In the genomic region with DNA sequence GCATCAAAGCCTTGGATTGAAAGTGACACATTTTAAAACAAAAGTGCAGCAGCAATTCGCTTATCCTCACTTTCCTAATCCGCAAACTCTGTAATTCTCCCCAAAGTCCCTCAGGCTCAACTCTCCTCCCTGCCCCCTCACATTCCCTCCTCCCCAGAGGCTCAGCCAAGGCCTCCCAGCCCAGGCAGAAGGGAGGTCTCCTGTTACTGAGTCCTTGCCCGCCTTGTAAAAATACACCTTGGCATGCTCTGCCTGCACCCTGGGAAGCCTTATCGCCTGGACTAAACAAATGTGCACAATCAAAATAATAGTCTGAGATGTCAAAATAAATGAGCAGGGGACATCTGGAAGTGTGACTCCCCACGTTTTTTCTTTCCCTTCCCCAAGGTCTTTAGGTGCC, we compare ENCODE assay signal across 1 cellular context.
TF ChIP-seq lines count a peak whose summit lies in the region.

No MANE protein-coding gene starts in this region.

TF ChIP-seq in WTC11, 78 proteins besides CTCF, POLR2A, EP300 and RAD21 (continued from another document):
- TF ChIP-seq, protein P1, sequence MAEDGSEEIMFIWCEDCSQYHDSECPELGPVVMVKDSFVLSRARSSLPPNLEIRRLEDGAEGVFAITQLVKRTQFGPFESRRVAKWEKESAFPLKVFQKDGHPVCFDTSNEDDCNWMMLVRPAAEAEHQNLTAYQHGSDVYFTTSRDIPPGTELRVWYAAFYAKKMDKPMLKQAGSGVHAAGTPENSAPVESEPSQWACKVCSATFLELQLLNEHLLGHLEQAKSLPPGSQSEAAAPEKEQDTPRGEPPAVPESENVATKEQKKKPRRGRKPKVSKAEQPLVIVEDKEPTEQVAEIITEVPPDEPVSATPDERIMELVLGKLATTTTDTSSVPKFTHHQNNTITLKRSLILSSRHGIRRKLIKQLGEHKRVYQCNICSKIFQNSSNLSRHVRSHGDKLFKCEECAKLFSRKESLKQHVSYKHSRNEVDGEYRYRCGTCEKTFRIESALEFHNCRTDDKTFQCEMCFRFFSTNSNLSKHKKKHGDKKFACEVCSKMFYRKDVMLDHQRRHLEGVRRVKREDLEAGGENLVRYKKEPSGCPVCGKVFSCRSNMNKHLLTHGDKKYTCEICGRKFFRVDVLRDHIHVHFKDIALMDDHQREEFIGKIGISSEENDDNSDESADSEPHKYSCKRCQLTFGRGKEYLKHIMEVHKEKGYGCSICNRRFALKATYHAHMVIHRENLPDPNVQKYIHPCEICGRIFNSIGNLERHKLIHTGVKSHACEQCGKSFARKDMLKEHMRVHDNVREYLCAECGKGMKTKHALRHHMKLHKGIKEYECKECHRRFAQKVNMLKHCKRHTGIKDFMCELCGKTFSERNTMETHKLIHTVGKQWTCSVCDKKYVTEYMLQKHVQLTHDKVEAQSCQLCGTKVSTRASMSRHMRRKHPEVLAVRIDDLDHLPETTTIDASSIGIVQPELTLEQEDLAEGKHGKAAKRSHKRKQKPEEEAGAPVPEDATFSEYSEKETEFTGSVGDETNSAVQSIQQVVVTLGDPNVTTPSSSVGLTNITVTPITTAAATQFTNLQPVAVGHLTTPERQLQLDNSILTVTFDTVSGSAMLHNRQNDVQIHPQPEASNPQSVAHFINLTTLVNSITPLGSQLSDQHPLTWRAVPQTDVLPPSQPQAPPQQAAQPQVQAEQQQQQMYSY (CRISPR knock-in tag; IDR thresholded peaks at IDR 0.05): no peak
- TF ChIP-seq NR3C1 (CRISPR knock-in tag; conservative IDR thresholded peaks at IDR 0.05; ENCODE audit: low read depth): no peak
- no peak for TF ChIP-seq RELA (CRISPR knock-in tag; IDR thresholded peaks at IDR 0.05; ENCODE audit: borderline replicate concordance)
- TF ChIP-seq, protein P2, sequence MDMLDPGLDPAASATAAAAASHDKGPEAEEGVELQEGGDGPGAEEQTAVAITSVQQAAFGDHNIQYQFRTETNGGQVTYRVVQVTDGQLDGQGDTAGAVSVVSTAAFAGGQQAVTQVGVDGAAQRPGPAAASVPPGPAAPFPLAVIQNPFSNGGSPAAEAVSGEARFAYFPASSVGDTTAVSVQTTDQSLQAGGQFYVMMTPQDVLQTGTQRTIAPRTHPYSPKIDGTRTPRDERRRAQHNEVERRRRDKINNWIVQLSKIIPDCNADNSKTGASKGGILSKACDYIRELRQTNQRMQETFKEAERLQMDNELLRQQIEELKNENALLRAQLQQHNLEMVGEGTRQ (CRISPR knock-in tag; IDR thresholded peaks at IDR 0.05): no peak
TF ChIP-seq in WTC11: peak in this region for 0.
